ENCODE assay signal across 1 cellular context in genomic region chr12:68344126-68344525, GRCh38.
A peak's percentile ranks its signal among the peaks of the same experiment; 100 is the strongest.
TF ChIP-seq lines count a peak whose summit lies in the region.

No MANE protein-coding gene starts in this region.

TF ChIP-seq in HepG2, 621 proteins besides CTCF, POLR2A, EP300 and RAD21 (continued from another document and continues in another):
- TF ChIP-seq ZKSCAN1 (IDR thresholded peaks at IDR 0.05; ENCODE audit: low read length) = peak; percentile 67; the same call in 1 of the 2 replicates
- TF ChIP-seq, protein P1, sequence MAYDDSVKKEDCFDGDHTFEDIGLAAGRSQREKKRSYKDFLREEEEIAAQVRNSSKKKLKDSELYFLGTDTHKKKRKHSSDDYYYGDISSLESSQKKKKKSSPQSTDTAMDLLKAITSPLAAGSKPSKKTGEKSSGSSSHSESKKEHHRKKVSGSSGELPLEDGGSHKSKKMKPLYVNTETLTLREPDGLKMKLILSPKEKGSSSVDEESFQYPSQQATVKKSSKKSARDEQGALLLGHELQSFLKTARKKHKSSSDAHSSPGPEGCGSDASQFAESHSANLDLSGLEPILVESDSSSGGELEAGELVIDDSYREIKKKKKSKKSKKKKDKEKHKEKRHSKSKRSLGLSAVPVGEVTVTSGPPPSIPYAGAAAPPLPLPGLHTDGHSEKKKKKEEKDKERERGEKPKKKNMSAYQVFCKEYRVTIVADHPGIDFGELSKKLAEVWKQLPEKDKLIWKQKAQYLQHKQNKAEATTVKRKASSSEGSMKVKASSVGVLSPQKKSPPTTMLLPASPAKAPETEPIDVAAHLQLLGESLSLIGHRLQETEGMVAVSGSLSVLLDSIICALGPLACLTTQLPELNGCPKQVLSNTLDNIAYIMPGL (CRISPR knock-in tag; IDR thresholded peaks at IDR 0.05; ENCODE audit: borderline replicate concordance in 1 of 2, low read depth in 1 of 2) = no peak
- TF ChIP-seq, protein P2, sequence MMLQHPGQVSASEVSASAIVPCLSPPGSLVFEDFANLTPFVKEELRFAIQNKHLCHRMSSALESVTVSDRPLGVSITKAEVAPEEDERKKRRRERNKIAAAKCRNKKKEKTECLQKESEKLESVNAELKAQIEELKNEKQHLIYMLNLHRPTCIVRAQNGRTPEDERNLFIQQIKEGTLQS (CRISPR knock-in tag; IDR thresholded peaks at IDR 0.05) = no peak
- TF ChIP-seq, protein P3, sequence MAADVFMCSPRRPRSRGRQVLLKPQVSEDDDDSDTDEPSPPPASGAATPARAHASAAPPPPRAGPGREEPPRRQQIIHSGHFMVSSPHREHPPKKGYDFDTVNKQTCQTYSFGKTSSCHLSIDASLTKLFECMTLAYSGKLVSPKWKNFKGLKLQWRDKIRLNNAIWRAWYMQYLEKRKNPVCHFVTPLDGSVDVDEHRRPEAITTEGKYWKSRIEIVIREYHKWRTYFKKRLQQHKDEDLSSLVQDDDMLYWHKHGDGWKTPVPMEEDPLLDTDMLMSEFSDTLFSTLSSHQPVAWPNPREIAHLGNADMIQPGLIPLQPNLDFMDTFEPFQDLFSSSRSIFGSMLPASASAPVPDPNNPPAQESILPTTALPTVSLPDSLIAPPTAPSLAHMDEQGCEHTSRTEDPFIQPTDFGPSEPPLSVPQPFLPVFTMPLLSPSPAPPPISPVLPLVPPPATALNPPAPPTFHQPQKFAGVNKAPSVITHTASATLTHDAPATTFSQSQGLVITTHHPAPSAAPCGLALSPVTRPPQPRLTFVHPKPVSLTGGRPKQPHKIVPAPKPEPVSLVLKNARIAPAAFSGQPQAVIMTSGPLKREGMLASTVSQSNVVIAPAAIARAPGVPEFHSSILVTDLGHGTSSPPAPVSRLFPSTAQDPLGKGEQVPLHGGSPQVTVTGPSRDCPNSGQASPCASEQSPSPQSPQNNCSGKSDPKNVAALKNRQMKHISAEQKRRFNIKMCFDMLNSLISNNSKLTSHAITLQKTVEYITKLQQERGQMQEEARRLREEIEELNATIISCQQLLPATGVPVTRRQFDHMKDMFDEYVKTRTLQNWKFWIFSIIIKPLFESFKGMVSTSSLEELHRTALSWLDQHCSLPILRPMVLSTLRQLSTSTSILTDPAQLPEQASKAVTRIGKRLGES (CRISPR knock-in tag; IDR thresholded peaks at IDR 0.05; ENCODE audit: borderline replicate concordance) = no peak
- no peak for TF ChIP-seq ZNF530 (CRISPR knock-in tag; IDR thresholded peaks at IDR 0.05; ENCODE audit: low read depth)
- TF ChIP-seq TBL1XR1 (IDR thresholded peaks at IDR 0.05; ENCODE audit: borderline replicate concordance, low read length, partially characterized antibody) = no peak
- TF ChIP-seq, protein P4, sequence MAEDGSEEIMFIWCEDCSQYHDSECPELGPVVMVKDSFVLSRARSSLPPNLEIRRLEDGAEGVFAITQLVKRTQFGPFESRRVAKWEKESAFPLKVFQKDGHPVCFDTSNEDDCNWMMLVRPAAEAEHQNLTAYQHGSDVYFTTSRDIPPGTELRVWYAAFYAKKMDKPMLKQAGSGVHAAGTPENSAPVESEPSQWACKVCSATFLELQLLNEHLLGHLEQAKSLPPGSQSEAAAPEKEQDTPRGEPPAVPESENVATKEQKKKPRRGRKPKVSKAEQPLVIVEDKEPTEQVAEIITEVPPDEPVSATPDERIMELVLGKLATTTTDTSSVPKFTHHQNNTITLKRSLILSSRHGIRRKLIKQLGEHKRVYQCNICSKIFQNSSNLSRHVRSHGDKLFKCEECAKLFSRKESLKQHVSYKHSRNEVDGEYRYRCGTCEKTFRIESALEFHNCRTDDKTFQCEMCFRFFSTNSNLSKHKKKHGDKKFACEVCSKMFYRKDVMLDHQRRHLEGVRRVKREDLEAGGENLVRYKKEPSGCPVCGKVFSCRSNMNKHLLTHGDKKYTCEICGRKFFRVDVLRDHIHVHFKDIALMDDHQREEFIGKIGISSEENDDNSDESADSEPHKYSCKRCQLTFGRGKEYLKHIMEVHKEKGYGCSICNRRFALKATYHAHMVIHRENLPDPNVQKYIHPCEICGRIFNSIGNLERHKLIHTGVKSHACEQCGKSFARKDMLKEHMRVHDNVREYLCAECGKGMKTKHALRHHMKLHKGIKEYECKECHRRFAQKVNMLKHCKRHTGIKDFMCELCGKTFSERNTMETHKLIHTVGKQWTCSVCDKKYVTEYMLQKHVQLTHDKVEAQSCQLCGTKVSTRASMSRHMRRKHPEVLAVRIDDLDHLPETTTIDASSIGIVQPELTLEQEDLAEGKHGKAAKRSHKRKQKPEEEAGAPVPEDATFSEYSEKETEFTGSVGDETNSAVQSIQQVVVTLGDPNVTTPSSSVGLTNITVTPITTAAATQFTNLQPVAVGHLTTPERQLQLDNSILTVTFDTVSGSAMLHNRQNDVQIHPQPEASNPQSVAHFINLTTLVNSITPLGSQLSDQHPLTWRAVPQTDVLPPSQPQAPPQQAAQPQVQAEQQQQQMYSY (CRISPR knock-in tag; IDR thresholded peaks at IDR 0.05) = no peak
- TF ChIP-seq EHMT2 (IDR thresholded peaks at IDR 0.05; ENCODE audit: borderline replicate concordance, low read depth, low read length) = no peak
- no peak for TF ChIP-seq SP2 (CRISPR knock-in tag; IDR thresholded peaks at IDR 0.05)
- TF ChIP-seq, protein P5, sequence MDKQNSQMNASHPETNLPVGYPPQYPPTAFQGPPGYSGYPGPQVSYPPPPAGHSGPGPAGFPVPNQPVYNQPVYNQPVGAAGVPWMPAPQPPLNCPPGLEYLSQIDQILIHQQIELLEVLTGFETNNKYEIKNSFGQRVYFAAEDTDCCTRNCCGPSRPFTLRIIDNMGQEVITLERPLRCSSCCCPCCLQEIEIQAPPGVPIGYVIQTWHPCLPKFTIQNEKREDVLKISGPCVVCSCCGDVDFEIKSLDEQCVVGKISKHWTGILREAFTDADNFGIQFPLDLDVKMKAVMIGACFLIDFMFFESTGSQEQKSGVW (CRISPR knock-in tag; IDR thresholded peaks at IDR 0.05; ENCODE audit: borderline replicate concordance) = no peak
- TF ChIP-seq HNF1A (IDR thresholded peaks at IDR 0.05; ENCODE audit: low read depth) = 0 out of 2 replicates have a peak, but pooled peaks have one; percentile 19
- no peak for TF ChIP-seq HNF1A (CRISPR knock-in tag; IDR thresholded peaks at IDR 0.05; ENCODE audit: borderline replicate concordance)
- no peak for TF ChIP-seq ZNF552 (CRISPR knock-in tag; IDR thresholded peaks at IDR 0.05; ENCODE audit: borderline replicate concordance)
- TF ChIP-seq ZNF7 (CRISPR knock-in tag; IDR thresholded peaks at IDR 0.05) = no peak
- TF ChIP-seq, protein P6, sequence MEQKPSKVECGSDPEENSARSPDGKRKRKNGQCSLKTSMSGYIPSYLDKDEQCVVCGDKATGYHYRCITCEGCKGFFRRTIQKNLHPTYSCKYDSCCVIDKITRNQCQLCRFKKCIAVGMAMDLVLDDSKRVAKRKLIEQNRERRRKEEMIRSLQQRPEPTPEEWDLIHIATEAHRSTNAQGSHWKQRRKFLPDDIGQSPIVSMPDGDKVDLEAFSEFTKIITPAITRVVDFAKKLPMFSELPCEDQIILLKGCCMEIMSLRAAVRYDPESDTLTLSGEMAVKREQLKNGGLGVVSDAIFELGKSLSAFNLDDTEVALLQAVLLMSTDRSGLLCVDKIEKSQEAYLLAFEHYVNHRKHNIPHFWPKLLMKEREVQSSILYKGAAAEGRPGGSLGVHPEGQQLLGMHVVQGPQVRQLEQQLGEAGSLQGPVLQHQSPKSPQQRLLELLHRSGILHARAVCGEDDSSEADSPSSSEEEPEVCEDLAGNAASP (CRISPR knock-in tag; IDR thresholded peaks at IDR 0.05; ENCODE audit: borderline replicate concordance) = peak; percentile 33; the same call in 1 of the 2 replicates
- TF ChIP-seq ZNF432 (CRISPR knock-in tag; IDR thresholded peaks at IDR 0.05; ENCODE audit: borderline replicate concordance) = no peak
- no peak for TF ChIP-seq IKZF4 (CRISPR knock-in tag; IDR thresholded peaks at IDR 0.05; ENCODE audit: borderline replicate concordance, low read depth, not compliant biosample characterization)
- TF ChIP-seq ZNF678 (CRISPR knock-in tag; IDR thresholded peaks at IDR 0.05) = no peak
- TF ChIP-seq ZHX2 (IDR thresholded peaks at IDR 0.05; ENCODE audit: low read depth) = no peak
- no peak for TF ChIP-seq ZHX2 (CRISPR knock-in tag; IDR thresholded peaks at IDR 0.05; ENCODE audit: borderline replicate concordance)
- TF ChIP-seq SAFB2 (CRISPR knock-in tag; IDR thresholded peaks at IDR 0.05; ENCODE audit: borderline replicate concordance, low read depth) = no peak
- no peak for TF ChIP-seq ZBTB7A (CRISPR knock-in tag; IDR thresholded peaks at IDR 0.05)
- TF ChIP-seq TSC22D2 (CRISPR knock-in tag; IDR thresholded peaks at IDR 0.05; ENCODE audit: borderline replicate concordance) = no peak
- no peak for TF ChIP-seq ZKSCAN5 (CRISPR knock-in tag; IDR thresholded peaks at IDR 0.05)
- no peak for TF ChIP-seq ZBTB43 (CRISPR knock-in tag; conservative IDR thresholded peaks at IDR 0.05)
- no peak for TF ChIP-seq ZNF773 (CRISPR knock-in tag; IDR thresholded peaks at IDR 0.05; ENCODE audit: borderline replicate concordance)
- TF ChIP-seq, protein P7, sequence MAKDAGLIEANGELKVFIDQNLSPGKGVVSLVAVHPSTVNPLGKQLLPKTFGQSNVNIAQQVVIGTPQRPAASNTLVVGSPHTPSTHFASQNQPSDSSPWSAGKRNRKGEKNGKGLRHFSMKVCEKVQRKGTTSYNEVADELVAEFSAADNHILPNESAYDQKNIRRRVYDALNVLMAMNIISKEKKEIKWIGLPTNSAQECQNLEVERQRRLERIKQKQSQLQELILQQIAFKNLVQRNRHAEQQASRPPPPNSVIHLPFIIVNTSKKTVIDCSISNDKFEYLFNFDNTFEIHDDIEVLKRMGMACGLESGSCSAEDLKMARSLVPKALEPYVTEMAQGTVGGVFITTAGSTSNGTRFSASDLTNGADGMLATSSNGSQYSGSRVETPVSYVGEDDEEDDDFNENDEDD (CRISPR knock-in tag; IDR thresholded peaks at IDR 0.05; ENCODE audit: borderline replicate concordance) = no peak
- no peak for TF ChIP-seq MEIS1 (CRISPR knock-in tag; IDR thresholded peaks at IDR 0.05; ENCODE audit: borderline replicate concordance)
- no peak for TF ChIP-seq RBM39 (IDR thresholded peaks at IDR 0.05; ENCODE audit: low read depth, low read length, poor library complexity, severe bottlenecking)
- TF ChIP-seq STAT5B (CRISPR knock-in tag; IDR thresholded peaks at IDR 0.05) = no peak
